19 cellular contexts compared by ENCODE assay signal in the genomic region with DNA sequence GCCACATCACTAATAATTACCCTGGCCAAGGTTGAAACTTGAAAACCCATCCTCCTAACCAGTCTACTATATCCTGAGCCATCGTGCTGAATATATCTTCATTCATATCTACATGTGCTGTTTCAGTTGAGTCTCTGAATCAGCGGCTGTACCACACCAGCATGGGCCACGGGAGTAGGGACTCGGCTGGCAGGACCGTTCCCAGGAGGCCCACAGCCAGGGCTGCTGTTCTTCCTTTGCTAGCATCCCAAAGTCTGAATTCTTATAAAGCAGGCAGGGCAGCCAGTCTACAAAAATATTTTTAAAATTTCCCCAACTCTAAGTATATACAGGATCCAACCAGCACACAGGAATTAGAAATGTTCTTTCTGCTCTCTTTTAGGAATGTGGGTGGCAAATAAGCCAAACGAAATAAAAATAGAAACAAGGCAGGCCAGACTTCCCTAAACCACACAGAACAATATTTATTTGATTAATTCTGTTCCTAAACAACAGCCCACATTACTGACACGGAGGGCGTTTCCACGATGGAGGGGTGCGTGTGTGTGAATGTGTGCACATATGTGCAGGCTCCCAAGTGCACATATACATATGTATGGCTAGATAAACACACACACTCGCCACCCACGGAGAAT. TPM values are rescaled to one million over a fixed set of nuclear protein-coding genes. Genes with fewer than 3 reads are reported as not detected.
A peak's percentile ranks its signal among the peaks of the same experiment; 100 is the strongest.
DNase-seq lines count a peak whose midpoint lies in the region; ATAC-seq, FAIRE-seq and TF ChIP-seq lines count a peak whose summit lies in the region.
"Had no signal": no experiment of that assay in that cellular context is flagged by ENCODE, and none has a peak within 500 bp of the region (broad histone marks: within the 10 kb centered on the region; RNA-seq: fewer than 3 reads in every experiment).

No MANE protein-coding gene starts in this region.

- POLR2A ChIA-PET in activated CD8-positive, alpha-beta T cell treated with anti-CD3 and anti-CD28 coated beads, Interleukin-2, amount 10 ng/mL, durations not matched to agents 7 days and 5 days (lab: Charles Lee): no interaction called here

- TF ChIP-seq EP300 in suprapubic skin (IDR thresholded peaks at IDR 0.05): no peak

- H3K27me3 ChIP-seq in suprapubic skin: no peaks in the 10 kb centered on the region

- H3K4me3 ChIP-seq in suprapubic skin: no peak overlapping the region
- H3K4me3 ChIP-seq: mucosa of descending colon, prostate gland had no signal

- H3K36me3 ChIP-seq in suprapubic skin: no peaks in the 10 kb centered on the region
- H3K36me3 ChIP-seq: prostate gland had no signal

- FAIRE-seq in endometrium (lab: Jason Lieb, UNC): peak; percentile 50

- peak; percentile 40 for DNase-seq in GM03348 (ENCODE audit: low spot score)
- DNase-seq in suprapubic skin (ENCODE audit: low spot score in 2 of 2): no peak
- DNase-seq in HT-29 (ENCODE audit: low spot score): no peak
- no peak for DNase-seq in activated CD8-positive, alpha-beta T cell treated with anti-CD3 and anti-CD28 coated beads, Interleukin-2, amount 10 ng/mL, durations not matched to agents 7 days and 5 days
- DNase-seq in UCSD-AML1 (lab: John Stamatoyannopoulos, UW; ENCODE audit: unreplicated experiment): no peak
- no peak for DNase-seq in NOMO-1 (lab: John Stamatoyannopoulos, UW; ENCODE audit: unreplicated experiment in 2 of 2)
- DNase-seq: activated B cell treated with CpG ODN at 0.5 μM for 24 hours; activated naive CD4-positive, alpha-beta T cell; DMS79; endodermal cell; mucosa of descending colon; NCI-H1930; NCI-H526; trophoblast cell had no signal

- H3K4me1 ChIP-seq in suprapubic skin: peaks cover 53% of the 10 kb centered on the region
- H3K4me1 ChIP-seq: prostate gland had no signal

- H3K4me1 Mint-ChIP-seq in nephron: peaks cover 56% of the 10 kb centered on the region
- H3K4me1 Mint-ChIP-seq in activated CD8-positive, alpha-beta T cell treated with anti-CD3 and anti-CD28 coated beads, Interleukin-2, amount 10 ng/mL, durations not matched to agents 7 days and 5 days (ENCODE audit: low read depth): peaks cover 11% of the 10 kb centered on the region
- H3K4me1 Mint-ChIP-seq: endodermal cell had no signal

- H3K9me3 ChIP-seq in suprapubic skin: no peaks in the 10 kb centered on the region
- H3K9me3 ChIP-seq: mucosa of descending colon, prostate gland had no signal

- H3K27me3 Mint-ChIP-seq in nephron (ENCODE audit: low read depth): no peaks in the 10 kb centered on the region
- peaks cover 4% of the 10 kb centered on the region for H3K27me3 Mint-ChIP-seq in activated CD8-positive, alpha-beta T cell treated with anti-CD3 and anti-CD28 coated beads, Interleukin-2, amount 10 ng/mL, durations not matched to agents 7 days and 5 days (ENCODE audit: low read depth)
- H3K27me3 Mint-ChIP-seq: activated B cell treated with CpG ODN at 0.5 μM for 24 hours had no signal

- TF ChIP-seq CTCF in nephron (IDR thresholded peaks at IDR 0.05; ENCODE audit: unreplicated experiment in 3 of 3) (no peak), suprapubic skin (IDR thresholded peaks at IDR 0.05) (no peak)

- no peaks in the 10 kb centered on the region for H3K9me3 Mint-ChIP-seq in nephron
- no peaks in the 10 kb centered on the region for H3K9me3 Mint-ChIP-seq in activated CD8-positive, alpha-beta T cell treated with anti-CD3 and anti-CD28 coated beads, Interleukin-2, amount 10 ng/mL, durations not matched to agents 7 days and 5 days (ENCODE audit: insufficient read depth)
- H3K9me3 Mint-ChIP-seq: activated B cell treated with CpG ODN at 0.5 μM for 24 hours had no signal

- TF ChIP-seq POLR2A in suprapubic skin (IDR thresholded peaks at IDR 0.05): no peak

- H3K4me3 Mint-ChIP-seq in nephron: peak overlapping the region in 2 of 3 experiments; percentile 6 to 24
- H3K4me3 Mint-ChIP-seq in activated CD8-positive, alpha-beta T cell treated with anti-CD3 and anti-CD28 coated beads, Interleukin-2, amount 10 ng/mL, durations not matched to agents 7 days and 5 days: no peak overlapping the region
- H3K4me3 Mint-ChIP-seq: activated B cell treated with CpG ODN at 0.5 μM for 24 hours, endodermal cell had no signal

- 30% methylated on average over 12 of the region's 12 CpGs for WGBS in suprapubic skin

- H3K27ac Mint-ChIP-seq in nephron: peak overlapping the region; percentile 86 to 97 (median 90)
- no peak overlapping the region for H3K27ac Mint-ChIP-seq in activated CD8-positive, alpha-beta T cell treated with anti-CD3 and anti-CD28 coated beads, Interleukin-2, amount 10 ng/mL, durations not matched to agents 7 days and 5 days
- H3K27ac Mint-ChIP-seq: activated B cell treated with CpG ODN at 0.5 μM for 24 hours had no signal

- peak overlapping the region; percentile 25 for H3K27ac ChIP-seq in suprapubic skin
- H3K27ac ChIP-seq: prostate gland had no signal

- ATAC-seq in activated CD8-positive, alpha-beta T cell treated with anti-CD3 and anti-CD28 coated beads, Interleukin-2, amount 10 ng/mL, durations not matched to agents 7 days and 5 days: no peak
- ATAC-seq: mucosa of descending colon had no signal

- CTCF ChIA-PET in activated CD8-positive, alpha-beta T cell treated with anti-CD3 and anti-CD28 coated beads, Interleukin-2, amount 10 ng/mL, durations not matched to agents 7 days and 5 days (lab: Charles Lee): no interaction called here

- H3K36me3 Mint-ChIP-seq in nephron (ENCODE audit: low read depth): peaks cover 7% of the 10 kb centered on the region
- no peaks in the 10 kb centered on the region for H3K36me3 Mint-ChIP-seq in activated CD8-positive, alpha-beta T cell treated with anti-CD3 and anti-CD28 coated beads, Interleukin-2, amount 10 ng/mL, durations not matched to agents 7 days and 5 days (ENCODE audit: low read depth)

RNA-seq across cellular contexts. Expression of gene EQTN, which starts 42.8 kb away (rescaled TPM):
- under 1 TPM in 1 of 4 donors, not detected in 3; 0.97 TPM for total RNA-seq in suprapubic skin
- 0.18 TPM in 1 of 2 replicates, not detected in the other for total RNA-seq in HT-29 (2014; rRNA removed; shearing (Covaris generic))
- total RNA-seq in activated CD8-positive, alpha-beta T cell treated with anti-CD3 and anti-CD28 coated beads, Interleukin-2, amount 10 ng/mL, durations not matched to agents 7 days and 5 days: not detected
- total RNA-seq: activated B cell treated with CpG ODN at 0.5 μM for 24 hours, bronchial epithelial cell, endodermal cell, HT1080 had no signal
